Comparison of ENCODE assay signal across 21 cellular contexts in genomic region chr3:50554553-50554952, GRCh38. TPM values are rescaled to one million over a fixed set of nuclear protein-coding genes. Genes with fewer than 3 reads are reported as not detected.
DNase-seq lines count a peak whose midpoint lies in the region; ATAC-seq and TF ChIP-seq lines count a peak whose summit lies in the region.
"Had no signal": no experiment of that assay in that cellular context is flagged by ENCODE, and none has a peak within 500 bp of the region (broad histone marks: within the 10 kb centered on the region; RNA-seq: fewer than 3 reads in every experiment).

No MANE protein-coding gene starts in this region.

- H3K27me3 Mint-ChIP-seq in activated T-cell treated with anti-CD3 and anti-CD28 coated beads, Interleukin-2, amount 50 U/mL, for 72 hours (ENCODE audit: low read depth) = no peaks in the 10 kb centered on the region
- H3K27me3 Mint-ChIP-seq in activated CD8-positive, alpha-beta T cell treated with anti-CD3 and anti-CD28 coated beads for 36 hours = no peaks in the 10 kb centered on the region
- H3K27me3 Mint-ChIP-seq in natural killer cell (ENCODE audit: low read depth in 2 of 2) = no peaks in the 10 kb centered on the region
- H3K27me3 Mint-ChIP-seq: CD4-positive, alpha-beta T cell had no signal

- no peaks in the 10 kb centered on the region for H3K9me3 Mint-ChIP-seq in activated T-cell treated with anti-CD3 and anti-CD28 coated beads, Interleukin-2, amount 50 U/mL, for 72 hours
- no peaks in the 10 kb centered on the region for H3K9me3 Mint-ChIP-seq in activated CD8-positive, alpha-beta T cell treated with anti-CD3 and anti-CD28 coated beads for 36 hours
- no peaks in the 10 kb centered on the region for H3K9me3 Mint-ChIP-seq in natural killer cell
- H3K9me3 Mint-ChIP-seq: CD4-positive, alpha-beta T cell; stimulated activated naive B cell treated with anti-CD40 and anti-IgM and Interleukin-4, amounts not matched to agents 10 μg/mL and 1 μg/mL and 100 μg/mL, for 72 hours had no signal

- no peak overlapping the region for H3K27ac Mint-ChIP-seq in activated T-cell treated with anti-CD3 and anti-CD28 coated beads, Interleukin-2, amount 50 U/mL, for 72 hours
- H3K27ac Mint-ChIP-seq in activated CD8-positive, alpha-beta T cell treated with anti-CD3 and anti-CD28 coated beads for 36 hours = no peak overlapping the region
- H3K27ac Mint-ChIP-seq in natural killer cell = peak overlapping the region in 1 of 2 donors; percentile 49
- H3K27ac Mint-ChIP-seq: CD4-positive, alpha-beta T cell; stimulated activated naive B cell treated with anti-CD40 and anti-IgM and Interleukin-4, amounts not matched to agents 10 μg/mL and 1 μg/mL and 100 μg/mL, for 72 hours had no signal

- DNase-seq in activated T-cell treated with anti-CD3 and anti-CD28 coated beads, Interleukin-2, amount 50 U/mL, for 72 hours = peak in 1 of 2 donors; percentile 18
- no peak for DNase-seq in activated T-cell treated with anti-CD3 and anti-CD28 coated beads, Interleukin-2, amount 50 U/mL, for 1 hour
- peak; percentile 61 for DNase-seq in activated CD8-positive, alpha-beta T cell treated with anti-CD3 and anti-CD28 coated beads for 36 hours
- DNase-seq in natural killer cell (peak; percentile 24), CD1c-positive myeloid dendritic cell (ENCODE audit: extremely low spot score) (no peak)
- DNase-seq: CD4-positive, alpha-beta T cell; DMS153; gastrocnemius medialis; GF-D8; H7; mammary epithelial cell; NCI-H1417 treated with DMSO at 0.1 percent for 48 hours; NCI-H2171; NCI-H526; Right ventricle myocardium superior; stimulated activated naive B cell treated with anti-CD40 and anti-IgM and Interleukin-4, amounts not matched to agents 10 μg/mL and 1 μg/mL and 100 μg/mL, for 72 hours; SW 1271; tibial artery had no signal

- no peak for TF ChIP-seq CTCF in activated CD8-positive, alpha-beta T cell treated with anti-CD3 and anti-CD28 coated beads for 36 hours (IDR thresholded peaks at IDR 0.05)
- no peak for TF ChIP-seq CTCF in natural killer cell (IDR thresholded peaks at IDR 0.05)

- H3K36me3 Mint-ChIP-seq in activated T-cell treated with anti-CD3 and anti-CD28 coated beads, Interleukin-2, amount 50 U/mL, for 72 hours (ENCODE audit: insufficient read depth in 2 of 2) = no peaks in the 10 kb centered on the region
- H3K36me3 Mint-ChIP-seq in activated CD8-positive, alpha-beta T cell treated with anti-CD3 and anti-CD28 coated beads for 36 hours (ENCODE audit: low read depth) = no peaks in the 10 kb centered on the region
- no peaks in the 10 kb centered on the region for H3K36me3 Mint-ChIP-seq in natural killer cell

- no peak overlapping the region for H3K4me3 Mint-ChIP-seq in activated T-cell treated with anti-CD3 and anti-CD28 coated beads, Interleukin-2, amount 50 U/mL, for 72 hours
- no peak overlapping the region for H3K4me3 Mint-ChIP-seq in activated CD8-positive, alpha-beta T cell treated with anti-CD3 and anti-CD28 coated beads for 36 hours
- H3K4me3 Mint-ChIP-seq in natural killer cell = no peak overlapping the region
- H3K4me3 Mint-ChIP-seq: CD4-positive, alpha-beta T cell; stimulated activated naive B cell treated with anti-CD40 and anti-IgM and Interleukin-4, amounts not matched to agents 10 μg/mL and 1 μg/mL and 100 μg/mL, for 72 hours had no signal

- H3K4me1 Mint-ChIP-seq in activated T-cell treated with anti-CD3 and anti-CD28 coated beads, Interleukin-2, amount 50 U/mL, for 72 hours (ENCODE audit: low read depth) = peaks cover 4% of the 10 kb centered on the region
- H3K4me1 Mint-ChIP-seq in activated CD8-positive, alpha-beta T cell treated with anti-CD3 and anti-CD28 coated beads for 36 hours (ENCODE audit: low read depth) = peaks cover 5% of the 10 kb centered on the region
- H3K4me1 Mint-ChIP-seq in natural killer cell = peaks cover 6 to 20% of the 10 kb centered on the region in 2 donors

- CTCF ChIA-PET in activated CD8-positive, alpha-beta T cell treated with anti-CD3 and anti-CD28 coated beads for 36 hours (lab: Charles Lee) = interaction anchor here (8.9 kb wide), 1 partner anchor 12 kb away, joined by 36 read pairs; no protein-coding TSS in a partner anchor

- intact Hi-C loops in activated CD8-positive, alpha-beta T cell treated with anti-CD3 and anti-CD28 coated beads for 36 hours (cut with micrococcal nuclease) = no loop called here
- intact Hi-C loops in natural killer cell (cut with micrococcal nuclease) = no loop called here

- ATAC-seq in activated T-cell treated with anti-CD3 and anti-CD28 coated beads, Interleukin-2, amount 50 U/mL, for 72 hours (replicated peaks in 1 of 2) = peak; percentile 30 to 61
- peak; percentile 63 for ATAC-seq in activated CD8-positive, alpha-beta T cell treated with anti-CD3 and anti-CD28 coated beads for 36 hours
- ATAC-seq in natural killer cell (peak; percentile 72 to 83 (median 73)), HG03280 (IDR thresholded peaks at IDR 0.05; ENCODE audit: unreplicated experiment) (no peak)
- ATAC-seq: gastrocnemius medialis; stimulated activated naive B cell treated with anti-CD40 and anti-IgM and Interleukin-4, amounts not matched to agents 10 μg/mL and 1 μg/mL and 100 μg/mL, for 72 hours had no signal

- POLR2A ChIA-PET in activated CD8-positive, alpha-beta T cell treated with anti-CD3 and anti-CD28 coated beads for 36 hours (lab: Charles Lee) = interaction anchor here (1.0 to 2.3 kb wide), 4 partner anchors 13 to 56 kb away, joined by 3 to 6 read pairs (median 4); partner anchors contain the start of gene C3orf18

RNA-seq across cellular contexts. Expression of gene C3orf18, which starts 13.0 kb away (rescaled TPM):
- 10 to 100 TPM; 22.7 to 32.5 TPM for total RNA-seq in activated T-cell treated with anti-CD3 and anti-CD28 coated beads, Interleukin-2, amount 50 U/mL, for 72 hours
- 10 to 100 TPM; 37.9 to 41.3 TPM for total RNA-seq in activated CD8-positive, alpha-beta T cell treated with anti-CD3 and anti-CD28 coated beads for 36 hours
- total RNA-seq in natural killer cell = 10 to 100 TPM in 2 of 3 donors, 1 to 10 TPM in 1; 7.5 to 15.3 (median 11.7) TPM

RNA-seq across cellular contexts. Expression of gene HEMK1, which starts 14.8 kb away (rescaled TPM):
- 10 to 100 TPM; 54.5 to 64.6 TPM for total RNA-seq in activated T-cell treated with anti-CD3 and anti-CD28 coated beads, Interleukin-2, amount 50 U/mL, for 72 hours
- 100 to 1,000 TPM in 1 of 2 experiments, 10 to 100 TPM in 1; 97.1 to 101 TPM for total RNA-seq in activated CD8-positive, alpha-beta T cell treated with anti-CD3 and anti-CD28 coated beads for 36 hours
- total RNA-seq in natural killer cell = 10 to 100 TPM; 20.5 to 29.3 (median 28.2) TPM

RNA-seq across cellular contexts. Expression of gene CACNA2D2, which starts 51.1 kb away (rescaled TPM):
- 1 to 10 TPM; 3.3 to 5.4 TPM for total RNA-seq in activated T-cell treated with anti-CD3 and anti-CD28 coated beads, Interleukin-2, amount 50 U/mL, for 72 hours
- total RNA-seq in activated CD8-positive, alpha-beta T cell treated with anti-CD3 and anti-CD28 coated beads for 36 hours = 1 to 10 TPM; 1.6 to 2.1 TPM
- total RNA-seq in natural killer cell = 10 to 100 TPM; 36.5 to 56.4 (median 43.8) TPM
- total RNA-seq: myocyte had no signal

RNA-seq across cellular contexts. Expression of gene CISH, which starts 57.0 kb away (rescaled TPM):
- total RNA-seq in activated T-cell treated with anti-CD3 and anti-CD28 coated beads, Interleukin-2, amount 50 U/mL, for 72 hours = 100 to 1,000 TPM; 242 to 271 TPM
- total RNA-seq in activated CD8-positive, alpha-beta T cell treated with anti-CD3 and anti-CD28 coated beads for 36 hours = 100 to 1,000 TPM; 307 to 308 TPM
- 10 to 100 TPM in 2 of 3 donors, 1 to 10 TPM in 1; 2.4 to 23.6 (median 11.3) TPM for total RNA-seq in natural killer cell
- total RNA-seq: OCI-LY7 had no signal

Comparison
In these comparisons a context has a peak if more than half of its experiments do, and no peak if none do; other contexts are left out.
1. DNase-seq: peak in activated CD8-positive, alpha-beta T cell treated with anti-CD3 and anti-CD28 coated beads for 36 hours (single experiment) and natural killer cell (single experiment); none in activated T-cell treated with anti-CD3 and anti-CD28 coated beads, Interleukin-2, amount 50 U/mL, for 1 hour (single experiment) and CD1c-positive myeloid dendritic cell (single experiment).
2. RNA of gene CACNA2D2, which starts 51.1 kb away (total RNA-seq): 36.5 to 56.4 TPM in natural killer cell; 3.3 to 5.4 TPM in activated T-cell treated with anti-CD3 and anti-CD28 coated beads, Interleukin-2, amount 50 U/mL, for 72 hours and 1.6 to 2.1 TPM in activated CD8-positive, alpha-beta T cell treated with anti-CD3 and anti-CD28 coated beads for 36 hours; every median in the first group is over 4 times any median in the second.